8 cellular contexts compared by ENCODE assay signal in genomic region chr5:160439205-160439600, GRCh38. TPM values are rescaled to one million over a fixed set of nuclear protein-coding genes. Genes with fewer than 3 reads are reported as not detected.
DNase-seq lines count a peak whose midpoint lies in the region; ATAC-seq and TF ChIP-seq lines count a peak whose summit lies in the region.

No MANE protein-coding gene starts in this region.

- DNase-seq in CD4-positive, alpha-beta T cell = peak; percentile 75 to 94 (median 84)
- DNase-seq in NCI-H82 treated with DMSO at 0.1 percent for 48 hours (lab: John Stamatoyannopoulos, UW; ENCODE audit: unreplicated experiment) (peak; percentile 56), mesenchymal stem cell (peak; percentile 75)
- DNase-seq in activated CD8-positive, alpha-beta T cell treated with anti-CD3 and anti-CD28 coated beads, Interleukin-2, amount 10 ng/mL, durations not matched to agents 7 days and 5 days = peak; percentile 90
- peak; percentile 88 to 94 (median 89) for DNase-seq in effector memory CD8-positive, alpha-beta T cell
- DNase-seq in stimulated activated CD8-positive, alpha-beta memory T cell treated with anti-CD3 and anti-CD28 coated beads, Interleukin-12 subunit alpha, Interleukin-12 subunit beta, amount 100 ng/mL, for 4 hours (ENCODE audit: low read depth) = peak; percentile 82

- no peak overlapping the region for H2BK5ac ChIP-seq in mesenchymal stem cell (ENCODE audit: low read depth, low read length, poor library complexity, severe bottlenecking)

- WGBS in mesenchymal stem cell = 8% methylated on average over 11 of the region's 11 CpGs

- no peaks in the 10 kb centered on the region for H3K9me3 ChIP-seq in CD4-positive, alpha-beta T cell (ENCODE audit: control insufficient read depth, low read length)
- H3K9me3 ChIP-seq in mesenchymal stem cell (ENCODE audit: control insufficient read depth, low read length) = no peaks in the 10 kb centered on the region

- peak overlapping the region in 1 of 2 experiments; percentile 82 for H2BK12ac ChIP-seq in mesenchymal stem cell (ENCODE audit: low read length in 2 of 2)

- no peaks in the 10 kb centered on the region for H3K79me1 ChIP-seq in mesenchymal stem cell (replicated peaks; ENCODE audit: low read length, poor library complexity, severe bottlenecking)

- peak overlapping the region; percentile 58 for H3K27ac Mint-ChIP-seq in CD4-positive, alpha-beta T cell
- peak overlapping the region; percentile 85 for H3K27ac Mint-ChIP-seq in activated CD8-positive, alpha-beta T cell treated with anti-CD3 and anti-CD28 coated beads, Interleukin-2, amount 10 ng/mL, durations not matched to agents 7 days and 5 days
- H3K27ac Mint-ChIP-seq in effector memory CD8-positive, alpha-beta T cell = peak overlapping the region; percentile 84 to 95

- H4K8ac ChIP-seq in mesenchymal stem cell (ENCODE audit: low read length) = no peak overlapping the region

- TF ChIP-seq CTCF in CD4-positive, alpha-beta T cell (IDR thresholded peaks at IDR 0.05) = peak; percentile 81

- H3K4me3 ChIP-seq in mesenchymal stem cell (ENCODE audit: insufficient read depth in 1 of 2, low read depth in 1 of 2, low read length in 2 of 2) = peak overlapping the region; percentile 45 to 85

- no peak overlapping the region for H2BK120ac ChIP-seq in mesenchymal stem cell (ENCODE audit: low read depth, low read length)

- H3K4me1 ChIP-seq in mesenchymal stem cell (ENCODE audit: control insufficient read depth, insufficient read depth, low read depth, low read length) = peaks cover 3% of the 10 kb centered on the region

- H3K36me3 Mint-ChIP-seq in CD4-positive, alpha-beta T cell (ENCODE audit: low read depth) = no peaks in the 10 kb centered on the region
- H3K36me3 Mint-ChIP-seq in activated CD8-positive, alpha-beta T cell treated with anti-CD3 and anti-CD28 coated beads, Interleukin-2, amount 10 ng/mL, durations not matched to agents 7 days and 5 days (ENCODE audit: low read depth) = no peaks in the 10 kb centered on the region
- H3K36me3 Mint-ChIP-seq in effector memory CD8-positive, alpha-beta T cell (ENCODE audit: insufficient read depth) = no peaks in the 10 kb centered on the region

- H3K9ac ChIP-seq in mesenchymal stem cell (ENCODE audit: low read length) = peak overlapping the region; percentile 91

- H3K27ac ChIP-seq in CD4-positive, alpha-beta T cell (ENCODE audit: low read depth, low read length) = no peak overlapping the region
- no peak overlapping the region for H3K27ac ChIP-seq in mesenchymal stem cell (ENCODE audit: low read length, poor library complexity, severe bottlenecking)

- no peaks in the 10 kb centered on the region for H3K27me3 ChIP-seq in CD4-positive, alpha-beta T cell (ENCODE audit: control insufficient read depth, insufficient read depth, low read length)
- peaks cover 0 to 14% of the 10 kb centered on the region in 2 experiments for H3K27me3 ChIP-seq in mesenchymal stem cell (ENCODE audit: control insufficient read depth in 1 of 2, insufficient read depth in 1 of 2, low read length in 2 of 2)

- no peak overlapping the region for H3K23ac ChIP-seq in mesenchymal stem cell (ENCODE audit: low read length in 2 of 2)

- H3K14ac ChIP-seq in mesenchymal stem cell (ENCODE audit: low read length in 2 of 2) = no peak overlapping the region

- no peak overlapping the region for H4K91ac ChIP-seq in mesenchymal stem cell (ENCODE audit: low read length)

- peak; percentile 84 for ATAC-seq in CD4-positive, alpha-beta T cell (ENCODE audit: poor library complexity)
- ATAC-seq in GM19438 (IDR thresholded peaks at IDR 0.05; ENCODE audit: low read depth, unreplicated experiment) (peak; percentile 62), HG03565 (IDR thresholded peaks at IDR 0.05; ENCODE audit: unreplicated experiment) (peak; percentile 35)
- ATAC-seq in activated CD8-positive, alpha-beta T cell treated with anti-CD3 and anti-CD28 coated beads, Interleukin-2, amount 10 ng/mL, durations not matched to agents 7 days and 5 days = peak; percentile 88
- ATAC-seq in effector memory CD8-positive, alpha-beta T cell (replicated peaks) = peak; percentile 82

- H3K9me3 Mint-ChIP-seq in CD4-positive, alpha-beta T cell = no peaks in the 10 kb centered on the region
- H3K9me3 Mint-ChIP-seq in activated CD8-positive, alpha-beta T cell treated with anti-CD3 and anti-CD28 coated beads, Interleukin-2, amount 10 ng/mL, durations not matched to agents 7 days and 5 days (ENCODE audit: insufficient read depth) = no peaks in the 10 kb centered on the region
- no peaks in the 10 kb centered on the region for H3K9me3 Mint-ChIP-seq in effector memory CD8-positive, alpha-beta T cell

- H3K18ac ChIP-seq in mesenchymal stem cell (ENCODE audit: low read depth in 1 of 2, low read length in 2 of 2) = no peak overlapping the region

- H3K4ac ChIP-seq in mesenchymal stem cell (ENCODE audit: low read depth in 1 of 2, low read length in 2 of 2) = no peak overlapping the region

- H2BK15ac ChIP-seq in mesenchymal stem cell (ENCODE audit: low read depth, poor library complexity, severe bottlenecking) = no peak overlapping the region

- peak overlapping the region; percentile 63 for H3K4me2 ChIP-seq in mesenchymal stem cell (ENCODE audit: low read length, poor library complexity, severe bottlenecking)

- no peak overlapping the region for H2AK5ac ChIP-seq in mesenchymal stem cell (ENCODE audit: low read length, severe bottlenecking)

- POLR2A ChIA-PET in CD4-positive, alpha-beta T cell (lab: Charles Lee) = interaction anchor here (0.5 to 3.4 kb wide), 9 partner anchors 10 to 1162 kb away, joined by 3 to 32 read pairs (median 7); partner anchors contain the start of genes PTTG1 and SLU7
- POLR2A ChIA-PET in activated CD8-positive, alpha-beta T cell treated with anti-CD3 and anti-CD28 coated beads, Interleukin-2, amount 10 ng/mL, durations not matched to agents 7 days and 5 days (lab: Charles Lee) = interaction anchor here (1.0 to 6.5 kb wide), 7 partner anchors 17 to 69 kb away, joined by 4 to 34 read pairs (median 7); partner anchors contain the start of genes PTTG1 and SLU7

- H3K36me3 ChIP-seq in mesenchymal stem cell (ENCODE audit: control insufficient read depth in 1 of 2, insufficient read depth in 2 of 2, low read depth in 1 of 2, low read length in 2 of 2) = no peaks in the 10 kb centered on the region

- H3K4me3 Mint-ChIP-seq in CD4-positive, alpha-beta T cell = peak overlapping the region; percentile 85
- H3K4me3 Mint-ChIP-seq in activated CD8-positive, alpha-beta T cell treated with anti-CD3 and anti-CD28 coated beads, Interleukin-2, amount 10 ng/mL, durations not matched to agents 7 days and 5 days = peak overlapping the region; percentile 74
- H3K4me3 Mint-ChIP-seq in effector memory CD8-positive, alpha-beta T cell = peak overlapping the region; percentile 77 to 79

- H2AFZ ChIP-seq in mesenchymal stem cell (ENCODE audit: low read depth, low read length) = peak overlapping the region; percentile 94

- intact Hi-C loops in CD4-positive, alpha-beta T cell (cut with DNase I, micrococcal nuclease) = loop anchor here (2.0 to 5.0 kb wide), 2 partner anchors 30 to 348 kb away; no protein-coding TSS in a partner anchor

- peaks cover 4% of the 10 kb centered on the region for H3K4me1 Mint-ChIP-seq in CD4-positive, alpha-beta T cell (ENCODE audit: low read depth)
- peaks cover 41% of the 10 kb centered on the region for H3K4me1 Mint-ChIP-seq in activated CD8-positive, alpha-beta T cell treated with anti-CD3 and anti-CD28 coated beads, Interleukin-2, amount 10 ng/mL, durations not matched to agents 7 days and 5 days (ENCODE audit: low read depth)
- peaks cover 6 to 9% of the 10 kb centered on the region in 2 donors for H3K4me1 Mint-ChIP-seq in effector memory CD8-positive, alpha-beta T cell (ENCODE audit: low read depth in 2 of 2)

- CTCF ChIA-PET in CD4-positive, alpha-beta T cell (lab: Charles Lee) = interaction anchor here (0.6 to 3.4 kb wide), 24 partner anchors 9 to 1282 kb away, joined by 3 to 114 read pairs (median 4); partner anchors contain the start of genes PTTG1, SLU7 and TTC1
- CTCF ChIA-PET in activated CD8-positive, alpha-beta T cell treated with anti-CD3 and anti-CD28 coated beads, Interleukin-2, amount 10 ng/mL, durations not matched to agents 7 days and 5 days (lab: Charles Lee) = interaction anchor here (0.7 to 7.7 kb wide), 37 partner anchors 9 to 667 kb away, joined by 3 to 295 read pairs (median 5); partner anchors contain the start of genes PTTG1 and SLU7

- peaks cover 3% of the 10 kb centered on the region for H3K27me3 Mint-ChIP-seq in CD4-positive, alpha-beta T cell
- peaks cover 15% of the 10 kb centered on the region for H3K27me3 Mint-ChIP-seq in activated CD8-positive, alpha-beta T cell treated with anti-CD3 and anti-CD28 coated beads, Interleukin-2, amount 10 ng/mL, durations not matched to agents 7 days and 5 days (ENCODE audit: low read depth)
- peaks cover 10 to 12% of the 10 kb centered on the region in 2 donors for H3K27me3 Mint-ChIP-seq in effector memory CD8-positive, alpha-beta T cell

RNA-seq across cellular contexts. Expression of gene PTTG1, which starts 17.5 kb away (rescaled TPM):
- 10 to 100 TPM; 15.1 to 17.6 TPM for total RNA-seq in CD4-positive, alpha-beta T cell
- total RNA-seq in activated CD8-positive, alpha-beta T cell treated with anti-CD3 and anti-CD28 coated beads, Interleukin-2, amount 10 ng/mL, durations not matched to agents 7 days and 5 days = 100 to 1,000 TPM; 138 to 140 TPM
- polyA plus RNA-seq in mesenchymal stem cell (2013, experiment 1 of 2) = 41.6 TPM
- polyA plus RNA-seq in mesenchymal stem cell (2013, experiment 2 of 2) = 39.5 TPM

RNA-seq across cellular contexts. Expression of gene SLU7, which starts 20.3 kb away (rescaled TPM):
- 100 to 1,000 TPM in 1 of 2 experiments, 10 to 100 TPM in 1; 99.9 to 106 TPM for total RNA-seq in CD4-positive, alpha-beta T cell
- 10 to 100 TPM; 41.0 to 46.9 TPM for total RNA-seq in activated CD8-positive, alpha-beta T cell treated with anti-CD3 and anti-CD28 coated beads, Interleukin-2, amount 10 ng/mL, durations not matched to agents 7 days and 5 days
- 37.6 TPM for polyA plus RNA-seq in mesenchymal stem cell (2013, experiment 1 of 2)
- 34.1 TPM for polyA plus RNA-seq in mesenchymal stem cell (2013, experiment 2 of 2)

RNA-seq across cellular contexts. Expression of gene FAM200C, which starts 39.3 kb away (rescaled TPM):
- total RNA-seq in CD4-positive, alpha-beta T cell = under 1 TPM in 1 of 2 experiments, not detected in 1; 0.16 TPM
- total RNA-seq in activated CD8-positive, alpha-beta T cell treated with anti-CD3 and anti-CD28 coated beads, Interleukin-2, amount 10 ng/mL, durations not matched to agents 7 days and 5 days = under 1 TPM; 0.29 to 0.45 TPM
- 1.2 TPM for polyA plus RNA-seq in mesenchymal stem cell (2013, experiment 1 of 2)
- polyA plus RNA-seq in mesenchymal stem cell (2013, experiment 2 of 2) = 1.3 TPM

Comparison
In these comparisons a context has a peak if more than half of its experiments do, and no peak if none do; other contexts are left out.
1. ATAC-seq: peak in every context shown above with its lines; median percentile 88 in activated CD8-positive, alpha-beta T cell treated with anti-CD3 and anti-CD28 coated beads, Interleukin-2, amount 10 ng/mL, durations not matched to agents 7 days and 5 days; 84 in CD4-positive, alpha-beta T cell; 82 in effector memory CD8-positive, alpha-beta T cell; 62 in GM19438; 35 in HG03565.
2. RNA of gene PTTG1, which starts 17.5 kb away (total RNA-seq): 138 to 140 TPM in activated CD8-positive, alpha-beta T cell treated with anti-CD3 and anti-CD28 coated beads, Interleukin-2, amount 10 ng/mL, durations not matched to agents 7 days and 5 days; 15.1 to 17.6 TPM in CD4-positive, alpha-beta T cell; every median in the first group is over 4 times any median in the second.
3. Peak in every context shown above with its lines, with median percentiles within 50 percentile points of each other: DNase-seq, H3K27ac Mint-ChIP-seq and H3K4me3 Mint-ChIP-seq.